Comparison of ENCODE assay signal across 8 cellular contexts in the genomic region with DNA sequence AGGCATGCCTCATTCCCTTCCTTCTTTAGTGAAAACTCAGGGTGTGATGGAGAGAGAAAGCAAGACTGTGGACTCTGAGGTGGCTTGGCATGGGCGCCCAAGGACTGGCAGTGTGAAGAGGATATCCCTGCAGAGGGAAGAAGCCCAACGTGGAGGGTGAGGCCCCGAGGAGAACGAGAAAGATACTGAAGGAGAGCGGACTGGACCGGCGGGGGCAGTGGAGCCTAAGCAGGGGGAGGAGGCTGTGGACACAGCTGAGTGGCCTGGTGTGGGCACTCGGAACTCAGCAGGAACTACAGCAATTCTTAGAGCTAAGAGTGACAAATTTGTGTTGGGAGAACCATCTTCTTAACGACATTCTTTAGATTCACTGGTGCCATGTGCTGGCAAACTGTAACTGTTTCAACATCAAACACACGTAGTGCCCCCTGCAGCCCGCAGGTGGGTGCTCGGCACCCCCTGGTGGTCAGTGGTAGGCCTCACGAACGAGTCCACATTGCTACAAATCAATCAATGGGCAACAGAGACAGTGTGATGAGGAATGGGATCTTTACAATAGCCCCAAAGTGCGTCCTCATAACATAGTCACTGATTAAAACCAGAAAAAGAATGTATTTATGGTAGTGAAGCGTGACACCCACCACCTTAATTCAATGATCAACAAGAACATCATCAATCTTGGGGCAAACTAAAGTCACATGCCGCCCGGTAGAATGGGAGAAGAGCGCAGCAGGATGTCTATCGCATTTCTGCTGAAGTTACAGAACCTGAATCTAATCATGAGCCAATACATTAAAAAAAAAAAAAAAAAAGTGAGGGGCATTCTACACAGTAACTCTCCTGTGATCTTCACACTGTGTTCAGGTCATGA. TPM values are rescaled to one million over a fixed set of nuclear protein-coding genes. Genes with fewer than 3 reads are reported as not detected.
DNase-seq lines count a peak whose midpoint lies in the region; ATAC-seq and TF ChIP-seq lines count a peak whose summit lies in the region.

No MANE protein-coding gene starts in this region.

- no peak for ATAC-seq in GM18870 (IDR thresholded peaks at IDR 0.05; ENCODE audit: unreplicated experiment)

- no peaks in the 10 kb centered on the region for H3K36me3 Mint-ChIP-seq in MCF 10A (ENCODE audit: insufficient read depth, unreplicated experiment)

- intact Hi-C loops in MCF 10A (cut with micrococcal nuclease) (loop anchor here (2.0 kb wide), 2 partner anchors 46 to 234 kb away; no protein-coding TSS in a partner anchor), breast epithelium (cut with DNase I; ENCODE audit: low total_unique reads) (loop anchor here (5.0 kb wide), 1 partner anchor 1406 kb away; no protein-coding TSS in a partner anchor)

- BruUV-seq in MCF 10A (replicated peaks; lab: Mats Ljungman, UMichigan) = no TSS peak

- no peak overlapping the region for H3K27ac Mint-ChIP-seq in MCF 10A (ENCODE audit: low read depth, unreplicated experiment)

- TF ChIP-seq CTCF in MCF 10A (IDR thresholded peaks at IDR 0.05; ENCODE audit: unreplicated experiment) = peak; percentile 33
- TF ChIP-seq CTCF in breast epithelium (IDR thresholded peaks at IDR 0.05) = peak in 1 of 3 donors; percentile 32

- H3K27me3 ChIP-seq in breast epithelium = no peaks in the 10 kb centered on the region

- no peaks in the 10 kb centered on the region for H3K9me3 Mint-ChIP-seq in MCF 10A (ENCODE audit: unreplicated experiment)

- no peak overlapping the region for H3K4me3 ChIP-seq in breast epithelium

- no peaks in the 10 kb centered on the region for H3K4me1 Mint-ChIP-seq in MCF 10A (ENCODE audit: insufficient read depth, unreplicated experiment)

- peaks cover 49% of the 10 kb centered on the region for H3K27me3 Mint-ChIP-seq in MCF 10A (ENCODE audit: insufficient read depth, unreplicated experiment)

- no peaks in the 10 kb centered on the region for H3K4me1 ChIP-seq in breast epithelium

- H3K27ac ChIP-seq in breast epithelium = no peak overlapping the region

- DNase-seq in MCF 10A (ENCODE audit: unreplicated experiment) = peak; percentile 41
- no peak for DNase-seq in breast epithelium (ENCODE audit: low spot score in 2 of 2)
- DNase-seq in LoVo (ENCODE audit: low spot score) = peak; percentile 9
- peak; percentile 33 for DNase-seq in activated T-cell treated with anti-CD3 and anti-CD28 coated beads, Interleukin-2, amount 50 U/mL, for 1 hour
- peak; percentile 17 for DNase-seq in hepatic stellate cell (ENCODE audit: low spot score)
- peak; percentile 18 to 24 (median 21) for DNase-seq in stimulated activated CD4-positive, alpha-beta T cell treated with anti-CD3 and anti-CD28 coated beads, TNF-alpha, amount 100 ng/mL, for 48 hours (ENCODE audit: low read depth in 3 of 3)
- no peak for DNase-seq in NCI-H774 (lab: John Stamatoyannopoulos, UW)

- no peaks in the 10 kb centered on the region for H3K9me3 ChIP-seq in breast epithelium

- CTCF ChIA-PET in MCF 10A (lab: Yijun Ruan, JAX) = interaction anchor here (0.9 kb wide), 1 partner anchor 11 kb away, joined by 3 read pairs; no protein-coding TSS in a partner anchor

- POLR2A ChIA-PET in MCF 10A (lab: Yijun Ruan, JAX) = no interaction called here

- H3K4me3 Mint-ChIP-seq in MCF 10A (ENCODE audit: unreplicated experiment) = no peak overlapping the region

- no peaks in the 10 kb centered on the region for H3K36me3 ChIP-seq in breast epithelium

- no peak for TF ChIP-seq POLR2A in breast epithelium (IDR thresholded peaks at IDR 0.05)

RNA-seq across cellular contexts. Expression of a gene that starts 2.0 kb away (rescaled TPM):
- total RNA-seq in MCF 10A (2022) (not detected in 2 replicates), breast epithelium (not detected)

RNA-seq across cellular contexts. Expression of a gene that starts 48.5 kb away (rescaled TPM):
- total RNA-seq in MCF 10A (2022) (not detected in 2 replicates), breast epithelium (under 1 TPM in 1 of 3 donors, not detected in 2; 0.98 TPM)

Comparison
In these comparisons a context has a peak if more than half of its experiments do, and no peak if none do; other contexts are left out.
1. DNase-seq: peak in MCF 10A (single experiment), LoVo (single experiment), activated T-cell treated with anti-CD3 and anti-CD28 coated beads, Interleukin-2, amount 50 U/mL, for 1 hour (single experiment), hepatic stellate cell (single experiment) and stimulated activated CD4-positive, alpha-beta T cell treated with anti-CD3 and anti-CD28 coated beads, TNF-alpha, amount 100 ng/mL, for 48 hours (3 of 3); none in breast epithelium (0 of 2) and NCI-H774 (single experiment).